2 cellular contexts compared by ENCODE assay signal in the genomic region with DNA sequence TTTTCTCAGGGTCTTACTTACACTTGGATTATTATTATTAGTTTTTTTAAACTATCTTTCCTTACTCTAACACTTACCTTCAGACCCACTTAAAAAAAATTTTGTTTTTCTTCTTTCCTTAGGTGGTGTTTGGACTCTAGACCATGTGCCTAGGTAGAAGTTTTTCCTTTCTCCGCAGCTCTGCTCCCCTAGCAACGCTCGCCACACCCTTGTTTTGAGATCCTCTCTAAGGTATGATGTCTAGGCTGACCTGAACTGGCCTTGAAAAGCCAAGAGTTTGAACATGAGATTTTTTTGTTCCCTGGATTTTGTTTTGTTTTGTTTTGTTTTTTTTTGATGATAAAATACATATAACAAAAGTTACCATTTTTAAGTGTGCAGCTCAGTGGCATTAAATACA.
TF ChIP-seq lines count a peak whose summit lies in the region.

No MANE protein-coding gene starts in this region.

TF ChIP-seq in HepG2, 621 proteins besides CTCF, POLR2A, EP300 and RAD21 (continues in another document):
- TF ChIP-seq ZNF431 (CRISPR knock-in tag; IDR thresholded peaks at IDR 0.05; ENCODE audit: borderline replicate concordance, low read depth): no peak
- no peak for TF ChIP-seq GATAD1 (CRISPR knock-in tag; IDR thresholded peaks at IDR 0.05)
- TF ChIP-seq GLI4 (CRISPR knock-in tag; IDR thresholded peaks at IDR 0.05; ENCODE audit: borderline replicate concordance): no peak
- no peak for TF ChIP-seq ZNF878 (CRISPR knock-in tag; IDR thresholded peaks at IDR 0.05)
- TF ChIP-seq ZNF10 (CRISPR knock-in tag; IDR thresholded peaks at IDR 0.05; ENCODE audit: borderline replicate concordance, low read depth): no peak
- TF ChIP-seq KIAA2018 (CRISPR knock-in tag; IDR thresholded peaks at IDR 0.05; ENCODE audit: borderline replicate concordance): no peak
- no peak for TF ChIP-seq ZFP82 (CRISPR knock-in tag; IDR thresholded peaks at IDR 0.05; ENCODE audit: borderline replicate concordance)
- no peak for TF ChIP-seq MLXIP (CRISPR knock-in tag; IDR thresholded peaks at IDR 0.05; ENCODE audit: borderline replicate concordance)
- TF ChIP-seq, protein P1, sequence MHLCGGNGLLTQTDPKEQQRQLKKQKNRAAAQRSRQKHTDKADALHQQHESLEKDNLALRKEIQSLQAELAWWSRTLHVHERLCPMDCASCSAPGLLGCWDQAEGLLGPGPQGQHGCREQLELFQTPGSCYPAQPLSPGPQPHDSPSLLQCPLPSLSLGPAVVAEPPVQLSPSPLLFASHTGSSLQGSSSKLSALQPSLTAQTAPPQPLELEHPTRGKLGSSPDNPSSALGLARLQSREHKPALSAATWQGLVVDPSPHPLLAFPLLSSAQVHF (CRISPR knock-in tag; IDR thresholded peaks at IDR 0.05): no peak
- TF ChIP-seq ZNF776 (CRISPR knock-in tag; IDR thresholded peaks at IDR 0.05): no peak
- no peak for TF ChIP-seq ZKSCAN1 (IDR thresholded peaks at IDR 0.05; ENCODE audit: low read length)
- TF ChIP-seq ZNF33A (CRISPR knock-in tag; IDR thresholded peaks at IDR 0.05; ENCODE audit: borderline replicate concordance): no peak
- TF ChIP-seq SNAPC2 (CRISPR knock-in tag; IDR thresholded peaks at IDR 0.05): no peak
- TF ChIP-seq FOSL1 (CRISPR knock-in tag; IDR thresholded peaks at IDR 0.05; ENCODE audit: borderline replicate concordance): no peak
- TF ChIP-seq ZNF12 (CRISPR knock-in tag; IDR thresholded peaks at IDR 0.05): no peak
- no peak for TF ChIP-seq ZNF720 (CRISPR knock-in tag; IDR thresholded peaks at IDR 0.05)
- no peak for TF ChIP-seq ATF7-NPFF (CRISPR knock-in tag; IDR thresholded peaks at IDR 0.05; ENCODE audit: low read depth)

TF ChIP-seq in SK-N-SH, 30 proteins besides CTCF, POLR2A, EP300 and RAD21:
- TF ChIP-seq RXRA (IDR thresholded peaks at IDR 0.05; ENCODE audit: borderline replicate concordance, low read depth) (no peak), TAF1 (IDR thresholded peaks at IDR 0.05; ENCODE audit: borderline replicate concordance, low read depth, low read length) (no peak), PBX3 (IDR thresholded peaks at IDR 0.05) (no peak)
- TF ChIP-seq, protein P2, sequence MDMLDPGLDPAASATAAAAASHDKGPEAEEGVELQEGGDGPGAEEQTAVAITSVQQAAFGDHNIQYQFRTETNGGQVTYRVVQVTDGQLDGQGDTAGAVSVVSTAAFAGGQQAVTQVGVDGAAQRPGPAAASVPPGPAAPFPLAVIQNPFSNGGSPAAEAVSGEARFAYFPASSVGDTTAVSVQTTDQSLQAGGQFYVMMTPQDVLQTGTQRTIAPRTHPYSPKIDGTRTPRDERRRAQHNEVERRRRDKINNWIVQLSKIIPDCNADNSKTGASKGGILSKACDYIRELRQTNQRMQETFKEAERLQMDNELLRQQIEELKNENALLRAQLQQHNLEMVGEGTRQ (IDR thresholded peaks at IDR 0.05; ENCODE audit: borderline replicate concordance, low read depth, low read length): no peak
